Comparison of ENCODE assay signal across 12 cellular contexts in the genomic region with DNA sequence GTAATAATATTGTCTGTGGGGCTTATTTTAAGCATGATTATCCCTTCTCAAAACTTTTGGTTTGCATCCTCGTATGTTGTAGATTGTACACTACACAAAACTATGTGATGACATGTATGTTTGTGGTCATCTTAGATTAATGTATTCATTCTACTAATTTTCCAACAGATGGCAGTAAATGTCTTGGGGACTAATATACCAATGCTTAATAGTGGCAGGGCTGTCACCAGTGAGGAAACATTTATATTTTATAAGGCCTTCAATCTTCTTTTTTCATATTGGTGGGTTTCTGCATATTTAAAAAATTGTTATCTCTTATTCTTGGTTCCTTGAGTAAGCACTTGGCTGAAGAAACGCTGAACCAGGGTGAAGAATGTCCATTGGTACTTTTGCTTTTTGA.
DNase-seq lines count a peak whose midpoint lies in the region; ATAC-seq and TF ChIP-seq lines count a peak whose summit lies in the region.
"Had no signal": no experiment of that assay in that cellular context is flagged by ENCODE, and none has a peak within 500 bp of the region (broad histone marks: within the 10 kb centered on the region; RNA-seq: fewer than 3 reads in every experiment).

No MANE protein-coding gene starts in this region.

- H3K9me3 ChIP-seq in breast epithelium: peaks cover 0 to 9% of the 10 kb centered on the region in 2 donors
- no peaks in the 10 kb centered on the region for H3K9me3 ChIP-seq in neural cell (ENCODE audit: low read length)

- ATAC-seq in GM19324 (IDR thresholded peaks at IDR 0.05; ENCODE audit: low FRiP score, unreplicated experiment) (no peak), omental fat pad (ENCODE audit: low FRiP score) (no peak)

- no peak for TF ChIP-seq EP300 in neural cell (conservative IDR thresholded peaks at IDR 0.05; ENCODE audit: poor library complexity, severe bottlenecking)

- TF ChIP-seq RAD21 in neural cell (conservative IDR thresholded peaks at IDR 0.05): peak; percentile 72

- no peaks in the 10 kb centered on the region for H4K20me1 ChIP-seq in neural cell (ENCODE audit: insufficient read depth)

- TF ChIP-seq CTCF in NB4 (IDR thresholded peaks at IDR 0.05; ENCODE audit: low read depth, low read length) (no peak), breast epithelium (IDR thresholded peaks at IDR 0.05) (peak in 2 of 3 donors; percentile 26 to 28), neural cell (IDR thresholded peaks at IDR 0.05; ENCODE audit: poor library complexity, severe bottlenecking) (peak; percentile 69), omental fat pad (IDR thresholded peaks at IDR 0.05) (no peak)

- no peak overlapping the region for H3K4me2 ChIP-seq in neural cell (ENCODE audit: low read length)

- H3F3A ChIP-seq in neural cell (ENCODE audit: insufficient read depth, low read length, poor library complexity, severe bottlenecking): no peaks in the 10 kb centered on the region

- no peak overlapping the region for H3K9ac ChIP-seq in neural cell (ENCODE audit: low read length)

- intact Hi-C loops in breast epithelium (cut with DNase I; ENCODE audit: low total_unique reads): no loop called here

- in situ Hi-C loops in G401 (cut with HindIII; ENCODE audit: low sequenced_read_pairs): no loop called here

- peak; percentile 17 for DNase-seq in G401 (ENCODE audit: low spot score)
- DNase-seq in NB4 (ENCODE audit: low read depth): peak; percentile 2
- DNase-seq in breast epithelium (ENCODE audit: low spot score in 2 of 2): no peak
- no peak for DNase-seq in COLO668 (lab: John Stamatoyannopoulos, UW; ENCODE audit: unreplicated experiment)
- DNase-seq in omental fat pad (ENCODE audit: low spot score): no peak
- no peak for DNase-seq in GM03348 (ENCODE audit: low spot score)
- DNase-seq: activated B cell treated with CpG ODN at 0.5 μM for 24 hours, glutamatergic neuron, NCI-H1436, right cardiac atrium had no signal

- H3K27me3 ChIP-seq in breast epithelium: no peaks in the 10 kb centered on the region
- H3K27me3 ChIP-seq in neural cell (ENCODE audit: insufficient read depth, low read depth, low read length): no peaks in the 10 kb centered on the region

- no peaks in the 10 kb centered on the region for H3K36me3 ChIP-seq in breast epithelium
- no peaks in the 10 kb centered on the region for H3K36me3 ChIP-seq in neural cell (ENCODE audit: insufficient read depth, low read length)

- TF ChIP-seq POLR2A in NB4 (IDR thresholded peaks at IDR 0.05; ENCODE audit: extremely low read depth, insufficient read length): no peak
- no peak for TF ChIP-seq POLR2A in breast epithelium (IDR thresholded peaks at IDR 0.05)

- H2AFZ ChIP-seq in neural cell (ENCODE audit: low read depth, low read length): no peak overlapping the region

- H3K4me1 ChIP-seq in breast epithelium: no peaks in the 10 kb centered on the region

- no peaks in the 10 kb centered on the region for H3K79me2 ChIP-seq in neural cell (replicated peaks; ENCODE audit: insufficient read depth, low read length)

- no peaks in the 10 kb centered on the region for H3K9me2 ChIP-seq in neural cell (ENCODE audit: insufficient read depth, low read length)

- H3K27ac ChIP-seq in breast epithelium (no peak overlapping the region), neural cell (ENCODE audit: low read length) (no peak overlapping the region)

- no peak overlapping the region for H3K4me3 ChIP-seq in NB4 (ENCODE audit: low read depth, low read length)
- H3K4me3 ChIP-seq in breast epithelium: no peak overlapping the region
- H3K4me3 ChIP-seq in neural cell (ENCODE audit: low read length): no peak overlapping the region

TF ChIP-seq in neural cell, 6 proteins besides CTCF, POLR2A, EP300 and RAD21:
- peak; percentile 75 for TF ChIP-seq SMC3 (conservative IDR thresholded peaks at IDR 0.05; ENCODE audit: poor library complexity)
- TF ChIP-seq MXI1 (conservative IDR thresholded peaks at IDR 0.05; ENCODE audit: poor library complexity, severe bottlenecking): no peak

Comparison
In these comparisons a context has a peak if more than half of its experiments do, and no peak if none do; other contexts are left out.
1. DNase-seq: peak in G401 (single experiment) and NB4 (single experiment); none in breast epithelium (0 of 2), COLO668 (single experiment), omental fat pad (single experiment) and GM03348 (single experiment).
2. CTCF ChIP-seq: peak in breast epithelium (2 of 3) and neural cell (single experiment); none in NB4 (single experiment) and omental fat pad (0 of 3).